Comparison of ENCODE assay signal across 8 cellular contexts in the genomic region with DNA sequence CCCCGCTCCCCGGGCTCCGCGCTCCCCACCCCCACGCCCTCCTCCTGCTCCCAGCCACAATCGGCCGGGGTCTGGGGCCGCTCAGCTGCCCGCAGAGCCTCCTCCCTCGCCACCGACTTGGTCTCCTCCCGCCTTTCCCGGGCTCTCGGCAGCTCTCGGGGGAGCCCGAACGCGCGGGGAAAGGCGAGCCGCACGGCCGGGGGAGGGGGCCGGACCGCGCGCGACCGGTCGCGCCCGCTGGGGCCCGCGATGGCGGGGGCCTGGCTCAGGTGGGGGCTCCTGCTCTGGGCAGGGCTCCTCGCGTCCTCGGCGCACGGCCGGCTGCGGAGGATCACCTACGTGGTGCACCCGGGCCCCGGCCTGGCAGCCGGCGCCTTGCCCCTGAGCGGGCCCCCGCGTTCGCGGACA. TPM values are rescaled to one million over a fixed set of nuclear protein-coding genes. Genes with fewer than 3 reads are reported as not detected.
DNase-seq lines count a peak whose midpoint lies in the region; ATAC-seq and TF ChIP-seq lines count a peak whose summit lies in the region.

No MANE protein-coding gene starts in this region.

- no peak overlapping the region for H3K27ac Mint-ChIP-seq in neural crest cell (ENCODE audit: unreplicated experiment)

- no peaks in the 10 kb centered on the region for H3K36me3 Mint-ChIP-seq in neural crest cell (ENCODE audit: low read depth)

- peak; percentile 23 for DNase-seq in ELR (ENCODE audit: low read depth)
- no peak for DNase-seq in OCI-LY7 (ENCODE audit: low spot score)
- DNase-seq in epithelial cell of esophagus (ENCODE audit: low read depth): no peak
- peak; percentile 33 for DNase-seq in neural crest cell (ENCODE audit: low read depth, low spot score)
- DNase-seq in SKM-1 treated with dmso at 0.1 percent for 144 hours (lab: John Stamatoyannopoulos, UW; ENCODE audit: unreplicated experiment): no peak
- no peak for DNase-seq in retina
- DNase-seq in DMS79 treated with DMSO at 0.1 percent for 48 hours (lab: John Stamatoyannopoulos, UW): no peak

- H3K9me3 Mint-ChIP-seq in neural crest cell: no peaks in the 10 kb centered on the region

- ATAC-seq in GM21723 (IDR thresholded peaks at IDR 0.05; ENCODE audit: unreplicated experiment): peak; percentile 29

- no TSS peak for BruUV-seq in OCI-LY7 (replicated peaks; lab: Mats Ljungman, UMichigan)

- no peaks in the 10 kb centered on the region for H3K9me2 ChIP-seq in OCI-LY7 (ENCODE audit: insufficient read depth, low read length)

- H3K4me2 ChIP-seq in OCI-LY7 (ENCODE audit: low read length): peak overlapping the region; percentile 90

- H3K4me3 ChIP-seq in OCI-LY7 (ENCODE audit: low read depth, low read length, poor library complexity, severe bottlenecking): peak overlapping the region; percentile 71
- H3K4me3 ChIP-seq in epithelial cell of esophagus (ENCODE audit: low read length): peak overlapping the region; percentile 62

- intact Hi-C loops in OCI-LY7 (cut with micrococcal nuclease; ENCODE audit: unreplicated experiment): loop anchor here (2.0 to 5.0 kb wide), 5 partner anchors 85 to 425 kb away; partner anchors contain the start of gene TTC27

- CTCF ChIA-PET in OCI-LY7 (lab: Charles Lee; ENCODE audit: unreplicated experiment): interaction anchor here (0.6 kb wide), 1 partner anchor 170 kb away, joined by 5 read pairs; no protein-coding TSS in a partner anchor

- TF ChIP-seq CTCF in OCI-LY7 (conservative IDR thresholded peaks at IDR 0.05; ENCODE audit: low read length) (no peak), epithelial cell of esophagus (IDR thresholded peaks at IDR 0.05; ENCODE audit: insufficient read depth, low read depth, low read length, missing control alignments) (no peak), neural crest cell (conservative IDR thresholded peaks at IDR 0.05) (no peak)

- POLR2A ChIA-PET in OCI-LY7 (lab: Charles Lee): interaction anchor here (0.6 to 1.0 kb wide), 2 partner anchors 48 to 119 kb away, joined by 3 read pairs; no protein-coding TSS in a partner anchor

- peaks cover 61% of the 10 kb centered on the region for H3K4me1 ChIP-seq in OCI-LY7 (ENCODE audit: insufficient read depth, low read length, poor library complexity, severe bottlenecking)

- peaks cover 11% of the 10 kb centered on the region for H3K4me1 Mint-ChIP-seq in neural crest cell

- no peak overlapping the region for H3K4me3 Mint-ChIP-seq in neural crest cell

- peak overlapping the region; percentile 78 for H3K27ac ChIP-seq in OCI-LY7 (ENCODE audit: low read depth, low read length, poor library complexity, severe bottlenecking)

- no peaks in the 10 kb centered on the region for H4K20me1 ChIP-seq in OCI-LY7 (ENCODE audit: insufficient read depth, low read length)

- H3K79me2 ChIP-seq in OCI-LY7 (ENCODE audit: insufficient read depth, low read depth, low read length): peaks cover 42% of the 10 kb centered on the region

- H3K36me3 ChIP-seq in OCI-LY7 (ENCODE audit: insufficient read depth, low read length): peaks cover 29% of the 10 kb centered on the region

- H3K27me3 Mint-ChIP-seq in neural crest cell (ENCODE audit: low read depth): no peaks in the 10 kb centered on the region

- peak overlapping the region; percentile 90 for H2AFZ ChIP-seq in OCI-LY7 (ENCODE audit: low read length)

- peaks cover 6% of the 10 kb centered on the region; the same call in 1 of the 2 replicates for H3K9me3 ChIP-seq in OCI-LY7 (ENCODE audit: low read length)

RNA-seq across cellular contexts. Expression of gene LTBP1, which starts 0.3 kb away (rescaled TPM):
- 59.8 and 61.1 TPM in 2 replicates for total RNA-seq in OCI-LY7 (2014; rRNA removed; shearing (Covaris generic))
- total RNA-seq in OCI-LY7 (2022) (72.4 and 82.6 TPM in 2 replicates), neural crest cell (26.8 and 30.2 TPM in 2 replicates)

Comparison
In these comparisons a context has a peak if more than half of its experiments do, and no peak if none do; other contexts are left out.
1. DNase-seq: peak in ELR (single experiment) and neural crest cell (single experiment); none in OCI-LY7 (single experiment), epithelial cell of esophagus (single experiment), SKM-1 treated with dmso at 0.1 percent for 144 hours (single experiment), retina (single experiment) and DMS79 treated with DMSO at 0.1 percent for 48 hours (single experiment).